In the genomic region with DNA sequence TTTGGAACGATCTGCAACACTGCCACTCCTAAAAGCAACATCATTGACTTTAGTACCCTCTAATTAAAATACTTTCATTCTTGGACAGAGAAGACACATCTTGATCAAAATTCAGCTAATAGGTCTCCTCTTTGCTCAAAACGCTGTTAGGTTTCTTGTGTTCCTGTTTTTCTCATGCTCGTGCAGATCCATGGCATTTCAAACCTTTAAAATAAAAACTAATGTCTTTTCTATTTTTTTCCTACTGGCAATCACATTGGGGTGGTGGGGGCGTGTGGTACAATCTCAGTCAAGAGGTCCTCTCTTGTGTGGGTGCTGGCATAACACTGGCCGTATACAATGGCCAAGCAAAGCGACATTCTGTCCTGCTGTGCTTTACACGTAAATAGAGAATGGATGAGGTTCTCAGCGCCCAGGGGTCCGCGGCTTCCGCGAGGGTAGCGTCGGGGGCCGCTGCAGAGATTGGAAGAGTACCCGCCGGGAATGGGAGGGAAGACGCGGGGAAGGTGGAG, we compare ENCODE assay signal across 8 cellular contexts. TPM values are rescaled to one million over a fixed set of nuclear protein-coding genes. Genes with fewer than 3 reads are reported as not detected.
DNase-seq lines count a peak whose midpoint lies in the region; ATAC-seq and TF ChIP-seq lines count a peak whose summit lies in the region.

No MANE protein-coding gene starts in this region.

- in situ Hi-C loops in Panc1 (cut with HindIII; ENCODE audit: low pct_unique_long_range_greater_than_20kb, low sequenced_read_pairs): no loop called here

- H3K27me3 ChIP-seq in Panc1 (ENCODE audit: control insufficient read depth, insufficient read depth, low read length) (no peaks in the 10 kb centered on the region), trophoblast cell (ENCODE audit: insufficient read depth, low read length) (peaks cover 33% of the 10 kb centered on the region)

- no peak overlapping the region for H3K14ac ChIP-seq in trophoblast cell (ENCODE audit: low read length)

- H3K9ac ChIP-seq in trophoblast cell (ENCODE audit: low read length): no peak overlapping the region

- H3K9me3 Mint-ChIP-seq in Calu3 (ENCODE audit: low read depth, unreplicated experiment): no peaks in the 10 kb centered on the region

- peak overlapping the region; percentile 73 for H3K4me3 Mint-ChIP-seq in Calu3 (ENCODE audit: low read depth, unreplicated experiment)

- peak overlapping the region; percentile 57 to 73 for H3K4me3 ChIP-seq in Panc1 (ENCODE audit: low read depth in 2 of 2, low read length in 2 of 2)
- H3K4me3 ChIP-seq in fibroblast of pulmonary artery (replicated peaks; ENCODE audit: low read depth, low read length): peak overlapping the region; percentile 54
- no peak overlapping the region for H3K4me3 ChIP-seq in trophoblast cell (ENCODE audit: low read depth, low read length)

- peak overlapping the region; percentile 86 for H3K27ac ChIP-seq in Panc1 (ENCODE audit: low read length)
- no peak overlapping the region for H3K27ac ChIP-seq in trophoblast cell (ENCODE audit: low read depth, low read length)

- H3K27me3 Mint-ChIP-seq in Calu3 (ENCODE audit: unreplicated experiment): peaks cover 32% of the 10 kb centered on the region

- H2BK120ac ChIP-seq in trophoblast cell (ENCODE audit: insufficient read depth, low read length, poor library complexity): no peak overlapping the region

- intact Hi-C loops in Calu3 (cut with micrococcal nuclease; ENCODE audit: unreplicated experiment) (loop anchor here (2.0 kb wide), 1 partner anchor 63 kb away; no protein-coding TSS in a partner anchor), Panc1 (cut with micrococcal nuclease; ENCODE audit: unreplicated experiment) (loop anchor here (10.0 kb wide), 1 partner anchor 65 kb away; a partner anchor contains a TSS)

- no peak overlapping the region for H4K8ac ChIP-seq in trophoblast cell (ENCODE audit: low read depth, low read length)

- H2AFZ ChIP-seq in trophoblast cell (ENCODE audit: insufficient read depth, low read length, poor library complexity): peak overlapping the region; percentile 56

- no peaks in the 10 kb centered on the region for H3K79me1 ChIP-seq in trophoblast cell (ENCODE audit: low read length)

- H3K4me1 Mint-ChIP-seq in Calu3 (ENCODE audit: low read depth, unreplicated experiment): peaks cover 9% of the 10 kb centered on the region

- no peak overlapping the region for H2AK5ac ChIP-seq in trophoblast cell (ENCODE audit: low read length)

- peak; percentile 8 for ATAC-seq in Panc1
- no peak for ATAC-seq in HG03565 (IDR thresholded peaks at IDR 0.05; ENCODE audit: unreplicated experiment)
- no peak for ATAC-seq in HG03039 (IDR thresholded peaks at IDR 0.05; ENCODE audit: unreplicated experiment)
- ATAC-seq in GM18498 (IDR thresholded peaks at IDR 0.05; ENCODE audit: unreplicated experiment): no peak

- no peak overlapping the region for H2BK12ac ChIP-seq in trophoblast cell (ENCODE audit: low read length)

- no peak overlapping the region for H3K4ac ChIP-seq in trophoblast cell (ENCODE audit: low read depth, low read length)

- POLR2A ChIA-PET in Panc1 (lab: Charles Lee): no interaction called here

- BruUV-seq in Calu3 (replicated peaks; lab: Mats Ljungman, UMichigan): no TSS peak
- BruUV-seq in Panc1 (replicated peaks; lab: Mats Ljungman, UMichigan): no TSS peak

- no peak overlapping the region for H3K27ac Mint-ChIP-seq in Calu3 (ENCODE audit: unreplicated experiment)

- no peak overlapping the region for H3K18ac ChIP-seq in trophoblast cell (ENCODE audit: low read length)

- no peak overlapping the region for H4K12ac ChIP-seq in trophoblast cell (ENCODE audit: low read depth, low read length)

- no peak for TF ChIP-seq CTCF in Calu3 (IDR thresholded peaks at IDR 0.05; ENCODE audit: unreplicated experiment)
- no peak for TF ChIP-seq CTCF in Panc1 (IDR thresholded peaks at IDR 0.05)
- no peak for TF ChIP-seq CTCF in fibroblast of pulmonary artery (IDR thresholded peaks at IDR 0.05; ENCODE audit: low read length, missing control alignments)

- H3K4me2 ChIP-seq in trophoblast cell (ENCODE audit: low read length): peak overlapping the region; percentile 96

- H3K4me1 ChIP-seq in Panc1 (ENCODE audit: control insufficient read depth, insufficient read depth, low read length) (peaks cover 10% of the 10 kb centered on the region), trophoblast cell (ENCODE audit: control insufficient read depth in 1 of 2, insufficient read depth in 2 of 2, low read length in 2 of 2) (peaks cover 7 to 18% of the 10 kb centered on the region in 2 experiments)

- CTCF ChIA-PET in Calu3 (lab: Charles Lee) (no interaction called here), Panc1 (lab: Charles Lee) (no interaction called here)

- peaks cover 10% of the 10 kb centered on the region for H3K36me3 Mint-ChIP-seq in Calu3 (ENCODE audit: insufficient read depth, unreplicated experiment)

- no peaks in the 10 kb centered on the region for H3K79me2 ChIP-seq in trophoblast cell (ENCODE audit: control insufficient read depth, insufficient read depth, low read length, poor library complexity)

- H3K23ac ChIP-seq in trophoblast cell (ENCODE audit: low read length): no peak overlapping the region

- H3K36me3 ChIP-seq in Panc1 (ENCODE audit: control insufficient read depth, insufficient read depth, low read length) (no peaks in the 10 kb centered on the region), trophoblast cell (ENCODE audit: control insufficient read depth in 1 of 2, insufficient read depth in 2 of 2, low read length in 2 of 2) (no peaks in the 10 kb centered on the region)

- no peak for DNase-seq in Calu3
- no peak for DNase-seq in Panc1 (ENCODE audit: low read depth, low spot score)
- no peak for DNase-seq in fibroblast of pulmonary artery (ENCODE audit: low read depth)
- DNase-seq in trophoblast cell: no peak
- DNase-seq in central memory CD4-positive, alpha-beta T cell: no peak

- no peak overlapping the region for H4K91ac ChIP-seq in trophoblast cell (ENCODE audit: low read depth, low read length)

- no peaks in the 10 kb centered on the region for H3K9me3 ChIP-seq in Panc1 (ENCODE audit: control insufficient read depth, insufficient read depth, low read depth, low read length)
- peaks cover 2% of the 10 kb centered on the region for H3K9me3 ChIP-seq in trophoblast cell (ENCODE audit: insufficient read depth, low read depth, low read length)

- no CpG with 5 or more reads among the region's 19 CpGs for WGBS in trophoblast cell (ENCODE audit: extremely low coverage, insufficient coverage, insufficient read length)

- H2BK5ac ChIP-seq in trophoblast cell (ENCODE audit: low read depth, low read length, poor library complexity): no peak overlapping the region

RNA-seq across cellular contexts. Expression of a gene that starts 0.3 kb away (rescaled TPM):
- total RNA-seq in Calu3 (2022): 0.17 and 0.24 TPM in 2 replicates
- 0.54 TPM for total RNA-seq in Panc1 (2021; ENCODE audit: unreplicated experiment)
- polyA plus RNA-seq in Panc1 (2012; ENCODE audit: insufficient read length): 0.57 TPM
- polyA plus RNA-seq in trophoblast cell (2013): not detected in 2 replicates

RNA-seq across cellular contexts. Expression of a gene that starts 27.0 kb away (rescaled TPM):
- 1.8 and 2.9 TPM in 2 replicates for total RNA-seq in Calu3 (2022)
- 2.2 TPM for total RNA-seq in Panc1 (2021; ENCODE audit: unreplicated experiment)
- polyA plus RNA-seq in Panc1 (2012; ENCODE audit: insufficient read length): 1.2 TPM
- 3.5 and 3.6 TPM in 2 replicates for polyA plus RNA-seq in trophoblast cell (2013)
